ENCODE assay signal across 8 cellular contexts in genomic region chr5:101678494-101679193, GRCh38.
DNase-seq lines count a peak whose midpoint lies in the region; ATAC-seq and TF ChIP-seq lines count a peak whose summit lies in the region.

No MANE protein-coding gene starts in this region.

- no peak overlapping the region for H4K8ac ChIP-seq in H9 (replicated peaks; ENCODE audit: insufficient read length, low read depth, low read length)

- H2BK5ac ChIP-seq in H9 (ENCODE audit: insufficient read length, low read length): no peak overlapping the region

- H2AK5ac ChIP-seq in H9 (ENCODE audit: insufficient read length, low read length): no peak overlapping the region

- H3K4me1 ChIP-seq in H9 (ENCODE audit: insufficient read depth, low read length): peaks cover 5% of the 10 kb centered on the region; the same call in 1 of the 2 replicates
- peaks cover 0 to 7% of the 10 kb centered on the region in 2 donors for H3K4me1 ChIP-seq in left lung

- ATAC-seq in left lung: peak; percentile 98

- no peak overlapping the region for H2BK120ac ChIP-seq in H9 (ENCODE audit: low read depth, low read length, poor library complexity, severe bottlenecking)

- peak overlapping the region; percentile 22 for H3K4me2 ChIP-seq in H9 (ENCODE audit: insufficient read depth, insufficient read length, low read length)

- peak overlapping the region; percentile 91 for H2AFZ ChIP-seq in H9 (ENCODE audit: low read length)

- H3K79me1 ChIP-seq in H9 (ENCODE audit: insufficient read depth, low read depth, low read length, poor library complexity, severe bottlenecking): no peaks in the 10 kb centered on the region

- H3K4me1 Mint-ChIP-seq in H9: peaks cover 7 to 9% of the 10 kb centered on the region in 2 experiments
- H3K4me1 Mint-ChIP-seq in chondrocyte (ENCODE audit: low read depth): peaks cover 2% of the 10 kb centered on the region

- peak; percentile 6 to 18 for DNase-seq in activated CD4-positive, alpha-beta T cell treated with anti-CD3 and anti-CD28 coated beads for 24 hours (ENCODE audit: low read depth in 2 of 2)
- DNase-seq in activated CD4-positive, alpha-beta T cell treated with anti-CD3 and anti-CD28 coated beads for 1 hour: no peak
- peak; percentile 78 for DNase-seq in H9
- DNase-seq in MG63: peak; percentile 48
- DNase-seq in T-helper 9 cell: peak; percentile 25
- no peak for DNase-seq in chondrocyte (ENCODE audit: low spot score)
- peak in 1 of 2 donors; percentile 47 for DNase-seq in left lung
- peak; percentile 67 for DNase-seq in stimulated activated CD8-positive, alpha-beta memory T cell treated with anti-CD3 and anti-CD28 coated beads, Interleukin-4, amount 100 ng/mL, for 48 hours

- H4K91ac ChIP-seq in H9 (ENCODE audit: insufficient read length, low read depth, low read length): no peak overlapping the region

- H3K36me3 ChIP-seq in MG63 (no peaks in the 10 kb centered on the region), left lung (no peaks in the 10 kb centered on the region)

- TF ChIP-seq CTCF in H9 (conservative IDR thresholded peaks at IDR 0.05) (peak; percentile 88), chondrocyte (IDR thresholded peaks at IDR 0.05) (peak; percentile 92), left lung (IDR thresholded peaks at IDR 0.05) (peak; percentile 83 to 85)

- H3K9me3 Mint-ChIP-seq in H9: no peaks in the 10 kb centered on the region
- H3K9me3 Mint-ChIP-seq in chondrocyte (ENCODE audit: low read depth): no peaks in the 10 kb centered on the region

- no peak overlapping the region for H2BK15ac ChIP-seq in H9 (ENCODE audit: low read depth, low read length)

- no peak overlapping the region for H3T11ph ChIP-seq in H9 (ENCODE audit: low read length)

- WGBS in H9 (ENCODE audit: extremely low coverage, insufficient read length, low lambda C conversion rate): no CpG with 5 or more reads among the region's 7 CpGs

- peaks cover 3% of the 10 kb centered on the region for H3K27me3 Mint-ChIP-seq in H9 (ENCODE audit: low read depth)
- peaks cover 17% of the 10 kb centered on the region for H3K27me3 Mint-ChIP-seq in chondrocyte (ENCODE audit: low read depth)

- H3K23ac ChIP-seq in H9 (ENCODE audit: insufficient read length, low read depth, low read length): no peak overlapping the region

- H3K9me3 ChIP-seq in H9 (ENCODE audit: control insufficient read depth, low read depth, low read length) (no peaks in the 10 kb centered on the region), MG63 (no peaks in the 10 kb centered on the region), left lung (no peaks in the 10 kb centered on the region)

- intact Hi-C loops in left lung (cut with DNase I): no loop called here

- no peak overlapping the region for H3K14ac ChIP-seq in H9 (ENCODE audit: insufficient read depth, low read length)

- H2BK12ac ChIP-seq in H9 (ENCODE audit: insufficient read length, low read depth, low read length): no peak overlapping the region

- no peaks in the 10 kb centered on the region for H3K36me3 Mint-ChIP-seq in H9 (ENCODE audit: insufficient read depth in 1 of 3, low read depth in 3 of 3)
- H3K36me3 Mint-ChIP-seq in chondrocyte (ENCODE audit: low read depth): no peaks in the 10 kb centered on the region

- H3K4ac ChIP-seq in H9 (ENCODE audit: low read depth, low read length): no peak overlapping the region

- H3K56ac ChIP-seq in H9 (ENCODE audit: insufficient read length, low read depth, low read length): no peak overlapping the region

- H3K27ac ChIP-seq in H9 (ENCODE audit: insufficient read length, low read depth, low read length) (no peak overlapping the region), left lung (no peak overlapping the region)

- H3K27ac Mint-ChIP-seq in H9 (peak overlapping the region in 1 of 3 experiments; percentile 27; a peak in 1 of 7 replicates), chondrocyte (ENCODE audit: unreplicated experiment) (no peak overlapping the region)

- no peaks in the 10 kb centered on the region for H4K20me1 ChIP-seq in H9 (ENCODE audit: control insufficient read depth, insufficient read depth, insufficient read length)

- no peak overlapping the region for H4K5ac ChIP-seq in H9 (ENCODE audit: insufficient read length, low read depth, low read length)

- no peaks in the 10 kb centered on the region for H3K23me2 ChIP-seq in H9 (ENCODE audit: insufficient read length, low read depth, low read length, poor library complexity, severe bottlenecking)

- H3K27me3 ChIP-seq in H9 (ENCODE audit: insufficient read depth, low read length) (no peaks in the 10 kb centered on the region), MG63 (peaks cover 6% of the 10 kb centered on the region; the same call in 1 of the 2 replicates), left lung (no peaks in the 10 kb centered on the region)

- H3K4me3 ChIP-seq in MG63 (no peak overlapping the region), left lung (peak overlapping the region in 1 of 2 donors; percentile 17)

- H3K9ac ChIP-seq in H9 (ENCODE audit: extremely low read depth, insufficient read length, low read length): no peak overlapping the region

- no peak overlapping the region for H3K18ac ChIP-seq in H9 (ENCODE audit: insufficient read length, low read depth, low read length)

- H3K79me2 ChIP-seq in H9 (ENCODE audit: insufficient read depth, low read length): no peaks in the 10 kb centered on the region

- peak overlapping the region in 1 of 2 experiments; percentile 5; a peak in 1 of 5 replicates for H3K4me3 Mint-ChIP-seq in H9
- no peak overlapping the region for H3K4me3 Mint-ChIP-seq in chondrocyte (ENCODE audit: unreplicated experiment)

- H2BK20ac ChIP-seq in H9 (ENCODE audit: low read depth, low read length, poor library complexity, severe bottlenecking): no peak overlapping the region

Comparison
In these comparisons a context has a peak if more than half of its experiments do, and no peak if none do; other contexts are left out.
1. DNase-seq: peak in activated CD4-positive, alpha-beta T cell treated with anti-CD3 and anti-CD28 coated beads for 24 hours (2 of 2), H9 (single experiment), MG63 (single experiment), T-helper 9 cell (single experiment) and stimulated activated CD8-positive, alpha-beta memory T cell treated with anti-CD3 and anti-CD28 coated beads, Interleukin-4, amount 100 ng/mL, for 48 hours (single experiment); none in activated CD4-positive, alpha-beta T cell treated with anti-CD3 and anti-CD28 coated beads for 1 hour (single experiment) and chondrocyte (single experiment).
2. Peak in every context shown above with its lines, with median percentiles within 50 percentile points of each other: CTCF ChIP-seq.